In genomic region chr11:45145083-45145420, GRCh38 we compare ENCODE assay signal across 14 cellular contexts. TPM values are rescaled to one million over a fixed set of nuclear protein-coding genes. Genes with fewer than 3 reads are reported as not detected.
DNase-seq lines count a peak whose midpoint lies in the region; ATAC-seq and TF ChIP-seq lines count a peak whose summit lies in the region.
"Had no signal": no experiment of that assay in that cellular context is flagged by ENCODE, and none has a peak within 500 bp of the region (broad histone marks: within the 10 kb centered on the region; RNA-seq: fewer than 3 reads in every experiment).

No MANE protein-coding gene starts in this region.

- no peak overlapping the region for H3K27ac Mint-ChIP-seq in stimulated activated naive CD8-positive, alpha-beta T cell treated with anti-CD3 and anti-CD28 coated beads, Interleukin-15, amount 100 ng/mL, for 72 hours
- peak overlapping the region in 2 of 5 experiments; percentile 26 to 97 for H3K27ac Mint-ChIP-seq in brain

- H3K36me3 Mint-ChIP-seq in brain = peaks cover 13% of the 10 kb centered on the region

- H3K4me1 Mint-ChIP-seq in stimulated activated naive CD8-positive, alpha-beta T cell treated with anti-CD3 and anti-CD28 coated beads, Interleukin-15, amount 100 ng/mL, for 72 hours = peaks cover 57% of the 10 kb centered on the region
- peaks cover 35% of the 10 kb centered on the region for H3K4me1 Mint-ChIP-seq in brain

- no peak for ATAC-seq in stimulated activated naive CD8-positive, alpha-beta T cell treated with anti-CD3 and anti-CD28 coated beads, Interleukin-15, amount 100 ng/mL, for 72 hours
- ATAC-seq in stimulated activated naive CD8-positive, alpha-beta T cell treated with anti-CD3 and anti-CD28 coated beads, Interleukin-15, Interleukin-2, amounts not matched to agents 100 U/mL and 50 U/mL, for 24 hours = no peak
- ATAC-seq in GM19351 (IDR thresholded peaks at IDR 0.05; ENCODE audit: unreplicated experiment) (no peak), GM19395 (IDR thresholded peaks at IDR 0.05; ENCODE audit: unreplicated experiment) (no peak), HG02763 (IDR thresholded peaks at IDR 0.05; ENCODE audit: unreplicated experiment) (no peak)
- ATAC-seq: PC-3 had no signal

- peaks cover 48% of the 10 kb centered on the region for H3K27me3 Mint-ChIP-seq in stimulated activated naive CD8-positive, alpha-beta T cell treated with anti-CD3 and anti-CD28 coated beads, Interleukin-15, amount 100 ng/mL, for 72 hours
- H3K27me3 Mint-ChIP-seq in brain = peaks cover 45% of the 10 kb centered on the region

- no peak for TF ChIP-seq CTCF in brain (conservative IDR thresholded peaks at IDR 0.05)

- H3K4me3 Mint-ChIP-seq in stimulated activated naive CD8-positive, alpha-beta T cell treated with anti-CD3 and anti-CD28 coated beads, Interleukin-15, amount 100 ng/mL, for 72 hours = peak overlapping the region; percentile 13 to 94
- peak overlapping the region; percentile 89 to 97 (median 94) for H3K4me3 Mint-ChIP-seq in brain

- no peak for DNase-seq in stimulated activated naive CD8-positive, alpha-beta T cell treated with anti-CD3 and anti-CD28 coated beads, Interleukin-15, amount 100 ng/mL, for 72 hours
- no peak for DNase-seq in stimulated activated naive CD8-positive, alpha-beta T cell treated with anti-CD3 and anti-CD28 coated beads, Interleukin-15, Interleukin-2, amounts not matched to agents 100 U/mL and 50 U/mL, for 24 hours
- DNase-seq in mucosa of gallbladder (ENCODE audit: low spot score) = peak; percentile 5
- no peak for DNase-seq in NCI-H774 (lab: John Stamatoyannopoulos, UW)
- DNase-seq: esophagus squamous epithelium; NCI-H187 treated with DMSO at 0.1 percent for 48 hours; NCI-H510A treated with DMSO at 0.1 percent for 48 hours; PC-3; stimulated activated CD4-positive, alpha-beta T cell treated with anti-CD3 and anti-CD28 coated beads, Interleukin-4, amount 100 ng/mL, for 24 hours had no signal

- peaks cover 2 to 10% of the 10 kb centered on the region in 2 donors for H3K9me3 Mint-ChIP-seq in stimulated activated naive CD8-positive, alpha-beta T cell treated with anti-CD3 and anti-CD28 coated beads, Interleukin-15, amount 100 ng/mL, for 72 hours
- H3K9me3 Mint-ChIP-seq in brain = peaks cover 0 to 9% (median under 1%) of the 10 kb centered on the region in 5 experiments
- H3K9me3 Mint-ChIP-seq: dendritic cell treated with granulocyte-macrophage colony-stimulating factor and Interleukin-4, amounts not matched to agents 40 ng/mL and 50 ng/mL, for 4 days had no signal

RNA-seq across cellular contexts. Expression of gene PRDM11, which starts 1.4 kb away (rescaled TPM):
- 4.2 TPM for polyA plus RNA-seq in brain (ENCODE audit: insufficient read depth, low read depth, low replicate concordance)
- total RNA-seq in mucosa of gallbladder = 21.3 TPM
